ENCODE assay signal across 25 cellular contexts in genomic region chr2:118244686-118245085, GRCh38.
"Had no signal": no experiment of that assay in that cellular context is flagged by ENCODE, and none has a peak within 500 bp of the region (broad histone marks: within the 10 kb centered on the region; RNA-seq: fewer than 3 reads in every experiment).

No MANE protein-coding gene starts in this region.

- DNase-seq: activated effector memory CD4-positive, alpha-beta T cell treated with anti-CD3 and anti-CD28 coated beads, Interleukin-2, amount 50 U/mL, for 16 hours; activated effector memory CD4-positive, alpha-beta T cell treated with Interleukin-2 at 50 U/mL for 16 hours; activated gamma-delta T cell; activated gamma-delta T cell treated with Interleukin-2 at 50 U/mL for 16 hours; activated naive CD4-positive, alpha-beta T cell; activated naive CD4-positive, alpha-beta T cell treated with anti-CD3 and anti-CD28 coated beads for 36 hours; activated naive CD4-positive, alpha-beta T cell treated with anti-CD3 and anti-CD28 coated beads, Interleukin-2, amount 10 ng/mL, durations not matched to agents 7 days and 5 days; activated naive CD4-positive, alpha-beta T cell treated with anti-CD3 and anti-CD28 coated beads, Interleukin-2, amount 50 U/mL, for 16 hours; activated naive CD4-positive, alpha-beta T cell treated with Interleukin-2 at 50 U/mL for 16 hours; activated naive CD8-positive, alpha-beta T cell treated with anti-CD3 and anti-CD28 coated beads for 36 hours; activated naive CD8-positive, alpha-beta T cell treated with anti-CD3 and anti-CD28 coated beads, Interleukin-2, amount 10 ng/mL, durations not matched to agents 7 days and 5 days; activated naive CD8-positive, alpha-beta T cell treated with anti-CD3 and anti-CD28 coated beads, Interleukin-2, amount 50 U/mL, for 24 hours; activated T-cell treated with anti-CD3 and anti-CD28 coated beads, Interleukin-2, amount 50 U/mL, for 24 hours; activated T-cell treated with anti-CD3 and anti-CD28 coated beads, Interleukin-2, amount 50 U/mL, for 4 hours; activated T-cell treated with anti-CD3 and anti-CD28 coated beads, Interleukin-2, amount 50 U/mL, for 48 hours; activated T-cell treated with anti-CD3 and anti-CD28 coated beads, Interleukin-2, amount 50 U/mL, for 72 hours; amniotic stem cell; amygdala; anterior cingulate cortex; aorta; body of pancreas; brain microvascular endothelial cell; caudate nucleus; central memory CD4-positive, alpha-beta T cell; cerebellar nuclear complex had no signal
